8 cellular contexts compared by ENCODE assay signal in the genomic region with DNA sequence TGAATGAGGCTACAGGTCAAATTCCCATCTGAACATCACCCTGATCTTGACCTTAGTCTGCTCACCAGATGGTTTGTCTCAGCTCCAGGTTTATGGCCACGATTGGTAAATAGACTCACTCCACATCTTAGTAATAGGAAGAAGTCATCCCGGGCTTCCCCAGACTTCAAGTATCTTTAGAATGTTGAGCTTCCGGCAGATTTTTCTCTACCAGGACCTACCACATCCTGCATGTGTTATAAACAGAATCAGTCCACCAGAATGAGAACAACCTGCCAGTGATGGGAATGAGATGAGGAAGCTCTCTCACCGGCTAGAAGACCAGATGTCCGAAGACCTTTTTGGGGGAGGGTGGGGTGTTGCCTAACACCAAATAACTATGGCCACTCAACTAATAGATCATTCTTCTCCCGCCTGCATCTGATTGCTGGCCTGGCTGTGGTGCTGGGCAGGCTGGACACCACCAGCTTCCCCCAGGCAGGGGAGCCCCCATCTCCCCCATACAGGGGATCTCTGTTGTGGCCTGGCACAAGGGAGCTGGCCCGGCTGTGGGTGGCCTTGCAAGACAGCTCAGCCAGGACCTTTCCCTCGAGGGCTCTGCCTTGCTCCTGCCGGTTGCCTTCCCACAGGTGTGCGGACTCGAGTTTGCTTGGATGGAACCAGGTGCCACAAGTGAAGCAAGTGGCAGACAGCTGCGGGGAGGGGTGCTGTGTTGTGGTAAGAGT.
DNase-seq lines count a peak whose midpoint lies in the region; ATAC-seq and TF ChIP-seq lines count a peak whose summit lies in the region.

No MANE protein-coding gene starts in this region.

- peaks cover 36% of the 10 kb centered on the region for H3K27me3 ChIP-seq in CD4-positive, alpha-beta memory T cell (ENCODE audit: insufficient read depth, low read length)
- H3K27me3 ChIP-seq in Peyer's patch: no peaks in the 10 kb centered on the region

- no peak overlapping the region for H3K27ac ChIP-seq in CD4-positive, alpha-beta memory T cell (ENCODE audit: low read depth, low read length)
- H3K27ac ChIP-seq in Peyer's patch: peak overlapping the region in 2 of 4 donors; percentile 55 to 78

- POLR2A ChIA-PET in CD4-positive, alpha-beta memory T cell (lab: Charles Lee; ENCODE audit: partially characterized antibody): interaction anchor here (1.0 to 1.8 kb wide), 3 partner anchors 10 to 186 kb away, joined by 3 to 9 read pairs (median 5); no protein-coding TSS in a partner anchor

- H3K9me3 Mint-ChIP-seq in CD4-positive, alpha-beta memory T cell: peaks cover 0 to 2% (median 0%) of the 10 kb centered on the region in 8 donors
- no peaks in the 10 kb centered on the region for H3K9me3 Mint-ChIP-seq in natural killer cell treated with Interleukin-12 subunit alpha and Interleukin-12 subunit beta and Interleukin-15 and Interleukin-18, amount 100 ng/mL, for 72 hours

- no peaks in the 10 kb centered on the region for H3K9me3 ChIP-seq in CD4-positive, alpha-beta memory T cell (ENCODE audit: control insufficient read depth in 1 of 2, low read length in 2 of 2)
- H3K9me3 ChIP-seq in Peyer's patch: no peaks in the 10 kb centered on the region

- CTCF ChIA-PET in CD4-positive, alpha-beta memory T cell (lab: Charles Lee; ENCODE audit: partially characterized antibody): no interaction called here

- peak overlapping the region; percentile 53 to 83 (median 64) for H3K4me3 Mint-ChIP-seq in CD4-positive, alpha-beta memory T cell
- H3K4me3 Mint-ChIP-seq in natural killer cell treated with Interleukin-12 subunit alpha and Interleukin-12 subunit beta and Interleukin-15 and Interleukin-18, amount 100 ng/mL, for 72 hours: peak overlapping the region; percentile 1

- DNase-seq in CD4-positive, alpha-beta memory T cell: peak in 2 of 5 donors; percentile 18 to 36
- peak; percentile 94 for DNase-seq in choroid plexus epithelial cell (ENCODE audit: low read depth)
- DNase-seq in natural killer cell treated with Interleukin-12 subunit alpha and Interleukin-12 subunit beta and Interleukin-15 and Interleukin-18, amount 100 ng/mL, for 72 hours (ENCODE audit: low spot score): no peak
- no peak for DNase-seq in Peyer's patch
- no peak for DNase-seq in stimulated activated CD4-positive, alpha-beta T cell treated with anti-CD3 and anti-CD28 coated beads, Interleukin-1b, Interleukin-23, amount 100 ng/mL, for 48 hours

- peak overlapping the region in 2 of 7 donors; percentile 14 to 26 for H3K27ac Mint-ChIP-seq in CD4-positive, alpha-beta memory T cell
- peak overlapping the region in 1 of 2 donors; percentile 25 for H3K27ac Mint-ChIP-seq in natural killer cell treated with Interleukin-12 subunit alpha and Interleukin-12 subunit beta and Interleukin-15 and Interleukin-18, amount 100 ng/mL, for 72 hours

- peak overlapping the region in 1 of 2 donors; percentile 9 for H3K4me3 ChIP-seq in CD4-positive, alpha-beta memory T cell (ENCODE audit: low read length in 2 of 2)
- no peak overlapping the region for H3K4me3 ChIP-seq in choroid plexus epithelial cell (ENCODE audit: low read depth, low read length)
- H3K4me3 ChIP-seq in Peyer's patch: no peak overlapping the region

- peaks cover 49 to 66% (median 57%) of the 10 kb centered on the region in 4 donors for H3K4me1 Mint-ChIP-seq in CD4-positive, alpha-beta memory T cell
- H3K4me1 Mint-ChIP-seq in natural killer cell treated with Interleukin-12 subunit alpha and Interleukin-12 subunit beta and Interleukin-15 and Interleukin-18, amount 100 ng/mL, for 72 hours (ENCODE audit: low read depth in 2 of 2): peaks cover 54 to 57% of the 10 kb centered on the region in 2 donors

- TF ChIP-seq CTCF in choroid plexus epithelial cell (conservative IDR thresholded peaks at IDR 0.05; ENCODE audit: low read depth, low read length): no peak
- no peak for TF ChIP-seq CTCF in Peyer's patch (IDR thresholded peaks at IDR 0.05)

- H3K4me1 ChIP-seq in CD4-positive, alpha-beta memory T cell (ENCODE audit: insufficient read depth, low read length): peaks cover 61% of the 10 kb centered on the region
- H3K4me1 ChIP-seq in Peyer's patch: peaks cover 0 to 25% (median 2%) of the 10 kb centered on the region in 4 donors

- no peak for TF ChIP-seq POLR2A in Peyer's patch (IDR thresholded peaks at IDR 0.05)

- peak; percentile 31 for ATAC-seq in HG02610 (IDR thresholded peaks at IDR 0.05; ENCODE audit: unreplicated experiment)
- no peak for ATAC-seq in natural killer cell treated with Interleukin-12 subunit alpha and Interleukin-12 subunit beta and Interleukin-15 and Interleukin-18, amount 100 ng/mL, for 72 hours
- ATAC-seq in GM18907 (IDR thresholded peaks at IDR 0.05; ENCODE audit: unreplicated experiment): no peak
- no peak for ATAC-seq in GM19397 (IDR thresholded peaks at IDR 0.05; ENCODE audit: unreplicated experiment)

- H3K27me3 Mint-ChIP-seq in CD4-positive, alpha-beta memory T cell: peaks cover 53 to 59% of the 10 kb centered on the region in 2 donors
- peaks cover 51 to 62% of the 10 kb centered on the region in 2 donors for H3K27me3 Mint-ChIP-seq in natural killer cell treated with Interleukin-12 subunit alpha and Interleukin-12 subunit beta and Interleukin-15 and Interleukin-18, amount 100 ng/mL, for 72 hours

- peaks cover 0 to 4% of the 10 kb centered on the region in 2 donors for H3K36me3 Mint-ChIP-seq in CD4-positive, alpha-beta memory T cell
- H3K36me3 Mint-ChIP-seq in natural killer cell treated with Interleukin-12 subunit alpha and Interleukin-12 subunit beta and Interleukin-15 and Interleukin-18, amount 100 ng/mL, for 72 hours: peaks cover 8% of the 10 kb centered on the region

- intact Hi-C loops in CD4-positive, alpha-beta memory T cell (cut with micrococcal nuclease): no loop called here

- no peaks in the 10 kb centered on the region for H3K36me3 ChIP-seq in CD4-positive, alpha-beta memory T cell (ENCODE audit: insufficient read depth, low read length)
- H3K36me3 ChIP-seq in Peyer's patch: no peaks in the 10 kb centered on the region
